In the genomic region with DNA sequence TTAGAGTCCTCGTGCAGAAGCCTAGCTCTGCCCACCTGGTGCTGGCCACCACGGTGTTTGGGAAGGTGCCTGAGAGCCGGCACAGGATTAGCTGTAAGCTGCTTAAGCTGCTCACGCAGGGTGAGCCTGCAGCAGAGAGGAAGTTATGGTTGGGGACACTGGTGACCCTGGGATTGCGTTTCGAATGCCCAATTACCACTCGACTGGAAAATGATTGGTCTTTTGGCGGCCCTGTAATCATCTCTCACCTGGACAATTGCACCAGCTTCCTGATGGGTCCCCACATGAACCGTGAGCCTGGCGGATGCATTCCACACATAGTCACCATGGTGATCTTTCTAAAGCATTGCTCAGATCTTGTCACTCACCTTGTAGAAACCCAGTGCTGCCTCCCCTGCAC, we compare ENCODE assay signal across 1 cellular context.
TF ChIP-seq lines count a peak whose summit lies in the region.

No MANE protein-coding gene starts in this region.

TF ChIP-seq in HepG2, 621 proteins besides CTCF, POLR2A, EP300 and RAD21 (continued from another document):
- TF ChIP-seq TIGD3 (CRISPR knock-in tag; IDR thresholded peaks at IDR 0.05; ENCODE audit: borderline replicate concordance) = no peak
- TF ChIP-seq DMTF1 (CRISPR knock-in tag; IDR thresholded peaks at IDR 0.05) = no peak
